Comparison of ENCODE assay signal across 8 cellular contexts in the genomic region with DNA sequence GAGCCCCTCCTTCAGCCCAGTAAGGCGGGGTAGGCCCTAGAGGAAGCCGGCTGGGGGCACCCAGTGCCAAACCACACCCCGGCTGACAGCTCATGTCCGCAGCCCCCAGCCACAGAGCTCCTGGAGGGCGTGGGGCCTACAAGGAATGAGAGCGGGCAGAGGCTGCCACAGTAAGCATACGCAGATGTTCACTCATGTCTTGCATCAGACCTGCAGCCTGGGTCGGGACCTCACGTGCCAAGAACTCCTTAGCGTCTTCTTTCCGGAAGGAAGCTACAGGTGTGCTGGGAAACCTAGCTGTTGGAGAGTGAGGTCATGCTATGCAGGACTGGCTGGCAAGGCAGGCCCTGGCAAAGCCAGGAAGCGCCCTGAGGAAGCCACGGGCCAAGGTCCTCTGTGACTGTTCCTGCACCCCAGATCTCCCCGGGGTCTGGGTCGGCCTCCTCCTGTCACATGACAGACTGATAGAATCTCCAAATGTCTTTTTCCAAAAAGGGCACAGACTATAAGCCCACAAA. TPM values are rescaled to one million over a fixed set of nuclear protein-coding genes. Genes with fewer than 3 reads are reported as not detected.
DNase-seq lines count a peak whose midpoint lies in the region; ATAC-seq, FAIRE-seq and TF ChIP-seq lines count a peak whose summit lies in the region.

No MANE protein-coding gene starts in this region.

- H3K4me1 ChIP-seq in BLaER1 (peaks cover 65% of the 10 kb centered on the region), keratinocyte (ENCODE audit: control insufficient read depth, extremely low read depth, insufficient read depth, low read length) (peaks cover 36% of the 10 kb centered on the region), tibial artery (peaks cover 0 to 62% (median 59%) of the 10 kb centered on the region in 4 donors)

- dilution Hi-C loops in keratinocyte (cut with MboI; ENCODE audit: extremely low pct_ligation_motif_present, low sequenced_read_pairs) = no loop called here

- peaks cover 71% of the 10 kb centered on the region for H3K79me2 ChIP-seq in keratinocyte (ENCODE audit: control insufficient read depth, insufficient read depth, low read length)

- H3K36me3 Mint-ChIP-seq in IgD-negative memory B cell = no peaks in the 10 kb centered on the region
- H3K36me3 Mint-ChIP-seq in activated T-helper 2 cell treated with anti-CD3 and anti-CD28 coated beads, Interferon-gamma antibody, Interleukin-2, Interleukin-4, amounts not matched to agents 10 μg/mL and 5 μg/mL and 100 μg/mL, durations not matched to agents 14 hours and 24 hours and 36 hours (ENCODE audit: low read depth) = peaks cover 33% of the 10 kb centered on the region

- H3K36me3 ChIP-seq in BLaER1 = peaks cover 24% of the 10 kb centered on the region
- peaks cover 6 to 44% of the 10 kb centered on the region in 2 experiments for H3K36me3 ChIP-seq in keratinocyte (ENCODE audit: control insufficient read depth in 2 of 2, extremely low read depth in 1 of 2, insufficient read depth in 2 of 2, low read length in 2 of 2)
- peaks cover 4 to 13% (median 5%) of the 10 kb centered on the region in 3 donors for H3K36me3 ChIP-seq in tibial artery

- ATAC-seq in GM21717 (IDR thresholded peaks at IDR 0.05; ENCODE audit: unreplicated experiment) = no peak

- H2AFZ ChIP-seq in keratinocyte (ENCODE audit: control insufficient read depth, low read length) = no peak overlapping the region

- TF ChIP-seq CTCF in keratinocyte (optimal IDR thresholded peaks at IDR 0.05 in 1 of 3, IDR thresholded peaks at IDR 0.05 in 1 of 3, conservative IDR thresholded peaks at IDR 0.05 in 1 of 3; ENCODE audit: extremely low read depth in 1 of 3, insufficient read depth in 2 of 3, low read length in 3 of 3) = no peak
- no peak for TF ChIP-seq CTCF in tibial artery (IDR thresholded peaks at IDR 0.05)

- DNase-seq in activated T-helper 2 cell treated with anti-CD3 and anti-CD28 coated beads, Interferon-gamma antibody, Interleukin-2, Interleukin-4, amounts not matched to agents 10 μg/mL and 5 μg/mL and 100 μg/mL, durations not matched to agents 14 hours and 24 hours and 36 hours (ENCODE audit: low spot score) = no peak
- DNase-seq in keratinocyte (ENCODE audit: low read depth, low spot score) = peak; percentile 98
- DNase-seq in tibial artery = no peak
- no peak for DNase-seq in stimulated activated CD4-positive, alpha-beta T cell treated with anti-CD3 and anti-CD28 coated beads, Interleukin-15, amount 100 ng/mL, for 24 hours
- DNase-seq in NCI-H2227 (lab: John Stamatoyannopoulos, UW; ENCODE audit: unreplicated experiment) = no peak

- H3K27me3 Mint-ChIP-seq in IgD-negative memory B cell = no peaks in the 10 kb centered on the region
- H3K27me3 Mint-ChIP-seq in activated T-helper 2 cell treated with anti-CD3 and anti-CD28 coated beads, Interferon-gamma antibody, Interleukin-2, Interleukin-4, amounts not matched to agents 10 μg/mL and 5 μg/mL and 100 μg/mL, durations not matched to agents 14 hours and 24 hours and 36 hours (ENCODE audit: low read depth) = no peaks in the 10 kb centered on the region

- no peaks in the 10 kb centered on the region for H3K9me3 Mint-ChIP-seq in IgD-negative memory B cell
- no peaks in the 10 kb centered on the region for H3K9me3 Mint-ChIP-seq in activated T-helper 2 cell treated with anti-CD3 and anti-CD28 coated beads, Interferon-gamma antibody, Interleukin-2, Interleukin-4, amounts not matched to agents 10 μg/mL and 5 μg/mL and 100 μg/mL, durations not matched to agents 14 hours and 24 hours and 36 hours

- peak overlapping the region; percentile 80 to 93 (median 90) for H3K27ac Mint-ChIP-seq in IgD-negative memory B cell
- peak overlapping the region; percentile 78 for H3K27ac Mint-ChIP-seq in activated T-helper 2 cell treated with anti-CD3 and anti-CD28 coated beads, Interferon-gamma antibody, Interleukin-2, Interleukin-4, amounts not matched to agents 10 μg/mL and 5 μg/mL and 100 μg/mL, durations not matched to agents 14 hours and 24 hours and 36 hours

- peaks cover 64% of the 10 kb centered on the region for H4K20me1 ChIP-seq in BLaER1
- peaks cover 46% of the 10 kb centered on the region for H4K20me1 ChIP-seq in keratinocyte (ENCODE audit: control insufficient read depth, extremely low read depth, insufficient read depth, low read length)

- peak overlapping the region; percentile 81 to 93 (median 92) for H3K4me3 Mint-ChIP-seq in IgD-negative memory B cell
- peak overlapping the region; percentile 86 for H3K4me3 Mint-ChIP-seq in activated T-helper 2 cell treated with anti-CD3 and anti-CD28 coated beads, Interferon-gamma antibody, Interleukin-2, Interleukin-4, amounts not matched to agents 10 μg/mL and 5 μg/mL and 100 μg/mL, durations not matched to agents 14 hours and 24 hours and 36 hours (ENCODE audit: low read depth)

- H3K9ac ChIP-seq in BLaER1 (peak overlapping the region; percentile 94), keratinocyte (ENCODE audit: control insufficient read depth, extremely low read depth, insufficient read depth, low read length) (peak overlapping the region; percentile 85)

- peak overlapping the region; percentile 91 for H3K27ac ChIP-seq in BLaER1
- H3K27ac ChIP-seq in keratinocyte (ENCODE audit: control insufficient read depth, insufficient read depth, low read length) = peak overlapping the region; percentile 81
- H3K27ac ChIP-seq in tibial artery = no peak overlapping the region

- FAIRE-seq in keratinocyte (lab: Jason Lieb, UNC) = peak; percentile 97

- peaks cover 15 to 22% (median 20%) of the 10 kb centered on the region in 3 donors for H3K4me1 Mint-ChIP-seq in IgD-negative memory B cell
- H3K4me1 Mint-ChIP-seq in activated T-helper 2 cell treated with anti-CD3 and anti-CD28 coated beads, Interferon-gamma antibody, Interleukin-2, Interleukin-4, amounts not matched to agents 10 μg/mL and 5 μg/mL and 100 μg/mL, durations not matched to agents 14 hours and 24 hours and 36 hours (ENCODE audit: low read depth) = peaks cover 22% of the 10 kb centered on the region

- peaks cover 2% of the 10 kb centered on the region for H3K9me1 ChIP-seq in keratinocyte (ENCODE audit: control insufficient read depth, extremely low read depth, insufficient read depth, low read length)

- intact Hi-C loops in activated T-helper 2 cell treated with anti-CD3 and anti-CD28 coated beads, Interferon-gamma antibody, Interleukin-2, Interleukin-4, amounts not matched to agents 10 μg/mL and 5 μg/mL and 100 μg/mL, durations not matched to agents 14 hours and 24 hours and 36 hours (cut with micrococcal nuclease) = loop anchor here (5.0 kb wide), 1 partner anchor 39 kb away; the partner anchor contains the start of genes NTHL1 and TSC2
- intact Hi-C loops in tibial artery (cut with DNase I; ENCODE audit: low total_unique reads) = no loop called here

- peak overlapping the region; percentile 98 for H3K4me3 ChIP-seq in BLaER1
- H3K4me3 ChIP-seq in keratinocyte (ENCODE audit: control insufficient read depth in 2 of 3, extremely low read depth in 1 of 3, insufficient read depth in 2 of 3, low read depth in 1 of 3, low read length in 3 of 3) = peak overlapping the region; percentile 71 to 98 (median 92)
- peak overlapping the region; percentile 90 to 99 for H3K4me3 ChIP-seq in tibial artery

- H3K4me2 ChIP-seq in BLaER1 (peak overlapping the region; percentile 97), keratinocyte (ENCODE audit: control insufficient read depth, extremely low read depth, insufficient read depth, low read depth, low read length) (peak overlapping the region; percentile 89)

- no peaks in the 10 kb centered on the region for H3K27me3 ChIP-seq in BLaER1
- no peaks in the 10 kb centered on the region for H3K27me3 ChIP-seq in keratinocyte (ENCODE audit: control insufficient read depth, extremely low read depth, insufficient read depth, low read length)
- no peaks in the 10 kb centered on the region for H3K27me3 ChIP-seq in tibial artery

- H3K9me3 ChIP-seq in BLaER1 = no peaks in the 10 kb centered on the region
- H3K9me3 ChIP-seq in keratinocyte (ENCODE audit: control insufficient read depth, low read depth, low read length) = no peaks in the 10 kb centered on the region
- H3K9me3 ChIP-seq in tibial artery = no peaks in the 10 kb centered on the region

RNA-seq across cellular contexts. Expression of gene ZNF598, which starts 1.6 kb away (rescaled TPM):
- polyA plus RNA-seq in IgD-negative memory B cell = 11.0 TPM
- 82.0 and 83.3 TPM in 2 replicates for total RNA-seq in activated T-helper 2 cell treated with anti-CD3 and anti-CD28 coated beads, Interferon-gamma antibody, Interleukin-2, Interleukin-4, amounts not matched to agents 10 μg/mL and 5 μg/mL and 100 μg/mL, durations not matched to agents 14 hours and 24 hours and 36 hours
- polyA plus RNA-seq in keratinocyte = 18.0 to 35.5 TPM (median 24.0 TPM) in 3 replicates
- 117 TPM for polyA plus RNA-seq in keratinocyte (2011; ENCODE audit: low read depth)
- 15.1 and 41.0 TPM in 2 replicates for polyA plus RNA-seq in keratinocyte (2011; cell fraction: cytosol; rRNA removed)
- polyA plus RNA-seq in keratinocyte (2011; cell fraction: nucleus; rRNA removed) = 49.0 and 65.1 TPM in 2 replicates
- polyA plus RNA-seq in keratinocyte (2012; ENCODE audit: low replicate concordance) = 34.4 and 46.1 TPM in 2 replicates
- polyA minus RNA-seq in keratinocyte = 14.1 to 28.9 TPM (median 15.8 TPM) in 3 replicates
- 79.4 TPM for polyA minus RNA-seq in keratinocyte (2011; cell fraction: cytosol; rRNA and poly(A)+ RNA removed)
- 33.0 and 37.2 TPM in 2 replicates for polyA minus RNA-seq in keratinocyte (2011; cell fraction: nucleus; rRNA and poly(A)+ RNA removed)

RNA-seq across cellular contexts. Expression of gene NPW, which starts 11.5 kb away (rescaled TPM):
- polyA plus RNA-seq in IgD-negative memory B cell = not detected
- total RNA-seq in activated T-helper 2 cell treated with anti-CD3 and anti-CD28 coated beads, Interferon-gamma antibody, Interleukin-2, Interleukin-4, amounts not matched to agents 10 μg/mL and 5 μg/mL and 100 μg/mL, durations not matched to agents 14 hours and 24 hours and 36 hours = 4.2 and 5.1 TPM in 2 replicates
- 0.23 TPM in 1 of 3 replicates, not detected in the others for polyA plus RNA-seq in keratinocyte
- not detected for polyA plus RNA-seq in keratinocyte (2011; ENCODE audit: low read depth)
- 0.13 TPM in 1 of 2 replicates, not detected in the other for polyA plus RNA-seq in keratinocyte (2011; cell fraction: cytosol; rRNA removed)
- polyA plus RNA-seq in keratinocyte (2011; cell fraction: nucleus; rRNA removed) = 0.31 TPM in 1 of 2 replicates, not detected in the other
- polyA plus RNA-seq in keratinocyte (2012; ENCODE audit: low replicate concordance) = 0.30 and 0.65 TPM in 2 replicates
- polyA minus RNA-seq in keratinocyte = not detected in 3 replicates
- not detected for polyA minus RNA-seq in keratinocyte (2011; cell fraction: cytosol; rRNA and poly(A)+ RNA removed)
- not detected in 2 replicates for polyA minus RNA-seq in keratinocyte (2011; cell fraction: nucleus; rRNA and poly(A)+ RNA removed)

RNA-seq across cellular contexts. Expression of gene SYNGR3, which starts 18.3 kb away (rescaled TPM):
- polyA plus RNA-seq in IgD-negative memory B cell = 4.9 TPM
- total RNA-seq in activated T-helper 2 cell treated with anti-CD3 and anti-CD28 coated beads, Interferon-gamma antibody, Interleukin-2, Interleukin-4, amounts not matched to agents 10 μg/mL and 5 μg/mL and 100 μg/mL, durations not matched to agents 14 hours and 24 hours and 36 hours = 21.1 and 21.3 TPM in 2 replicates
- polyA plus RNA-seq in keratinocyte = 0.12 to 0.30 TPM (median 0.28 TPM) in 3 replicates
- not detected for polyA plus RNA-seq in keratinocyte (2011; ENCODE audit: low read depth)
- polyA plus RNA-seq in keratinocyte (2011; cell fraction: cytosol; rRNA removed) = 0.12 and 0.29 TPM in 2 replicates
- 0.13 and 0.19 TPM in 2 replicates for polyA plus RNA-seq in keratinocyte (2011; cell fraction: nucleus; rRNA removed)
- polyA plus RNA-seq in keratinocyte (2012; ENCODE audit: low replicate concordance) = 0.27 and 0.29 TPM in 2 replicates
- 0.16 to 0.30 TPM in 2 of 3 replicates, not detected in the other for polyA minus RNA-seq in keratinocyte
- not detected for polyA minus RNA-seq in keratinocyte (2011; cell fraction: cytosol; rRNA and poly(A)+ RNA removed)
- polyA minus RNA-seq in keratinocyte (2011; cell fraction: nucleus; rRNA and poly(A)+ RNA removed) = not detected in 2 replicates

RNA-seq across cellular contexts. Expression of gene NHERF2, which starts 18.6 kb away (rescaled TPM):
- polyA plus RNA-seq in IgD-negative memory B cell (not detected), keratinocyte (5.9 to 10.1 TPM (median 9.0 TPM) in 3 replicates)
- total RNA-seq in activated T-helper 2 cell treated with anti-CD3 and anti-CD28 coated beads, Interferon-gamma antibody, Interleukin-2, Interleukin-4, amounts not matched to agents 10 μg/mL and 5 μg/mL and 100 μg/mL, durations not matched to agents 14 hours and 24 hours and 36 hours = 2.3 and 2.6 TPM in 2 replicates
- 5.4 TPM for polyA plus RNA-seq in keratinocyte (2011; ENCODE audit: low read depth)
- 8.1 and 26.7 TPM in 2 replicates for polyA plus RNA-seq in keratinocyte (2011; cell fraction: cytosol; rRNA removed)
- polyA plus RNA-seq in keratinocyte (2011; cell fraction: nucleus; rRNA removed) = 7.5 and 11.2 TPM in 2 replicates
- 8.2 and 19.8 TPM in 2 replicates for polyA plus RNA-seq in keratinocyte (2012; ENCODE audit: low replicate concordance)
- 3.3 to 14.2 TPM (median 4.8 TPM) in 3 replicates for polyA minus RNA-seq in keratinocyte
- polyA minus RNA-seq in keratinocyte (2011; cell fraction: cytosol; rRNA and poly(A)+ RNA removed) = 21.1 TPM
- polyA minus RNA-seq in keratinocyte (2011; cell fraction: nucleus; rRNA and poly(A)+ RNA removed) = 3.4 and 4.9 TPM in 2 replicates

RNA-seq across cellular contexts. Expression of gene GFER, which starts 24.1 kb away (rescaled TPM):
- 39.0 TPM for polyA plus RNA-seq in IgD-negative memory B cell
- 39.2 and 40.0 TPM in 2 replicates for total RNA-seq in activated T-helper 2 cell treated with anti-CD3 and anti-CD28 coated beads, Interferon-gamma antibody, Interleukin-2, Interleukin-4, amounts not matched to agents 10 μg/mL and 5 μg/mL and 100 μg/mL, durations not matched to agents 14 hours and 24 hours and 36 hours
- 10.3 to 13.4 TPM (median 12.0 TPM) in 3 replicates for polyA plus RNA-seq in keratinocyte
- polyA plus RNA-seq in keratinocyte (2011; ENCODE audit: low read depth) = 10.4 TPM
- 5.7 and 7.9 TPM in 2 replicates for polyA plus RNA-seq in keratinocyte (2011; cell fraction: cytosol; rRNA removed)
- 6.2 and 7.1 TPM in 2 replicates for polyA plus RNA-seq in keratinocyte (2011; cell fraction: nucleus; rRNA removed)
- polyA plus RNA-seq in keratinocyte (2012; ENCODE audit: low replicate concordance) = 14.5 and 29.1 TPM in 2 replicates
- polyA minus RNA-seq in keratinocyte = 2.9 to 13.9 TPM (median 6.6 TPM) in 3 replicates
- polyA minus RNA-seq in keratinocyte (2011; cell fraction: cytosol; rRNA and poly(A)+ RNA removed) = 28.2 TPM
- 2.7 and 3.3 TPM in 2 replicates for polyA minus RNA-seq in keratinocyte (2011; cell fraction: nucleus; rRNA and poly(A)+ RNA removed)

Comparison
In these comparisons a context has a peak if more than half of its experiments do, and no peak if none do; other contexts are left out.
1. H3K27ac ChIP-seq: peak in BLaER1 (single experiment) and keratinocyte (single experiment); none in tibial artery (0 of 2).
2. Peak in every context shown above with its lines, with median percentiles within 50 percentile points of each other: H3K4me3 ChIP-seq.